Comparison of ENCODE assay signal across 1 cellular context in genomic region chr12:124769166-124769530, GRCh38.
TF ChIP-seq lines count a peak whose summit lies in the region.

No MANE protein-coding gene starts in this region.

TF ChIP-seq in IMR-90, 13 proteins besides CTCF, POLR2A, EP300 and RAD21:
- TF ChIP-seq CEBPB (IDR thresholded peaks at IDR 0.05; ENCODE audit: low read depth, low read length): peak; percentile 84
- TF ChIP-seq MAZ (IDR thresholded peaks at IDR 0.05; ENCODE audit: borderline replicate concordance, low read depth, low read length): no peak
